ENCODE assay signal across 1 cellular context in genomic region chr5:150184990-150185952, GRCh38.
TF ChIP-seq lines count a peak whose summit lies in the region.

No MANE protein-coding gene starts in this region.

TF ChIP-seq in HepG2, 621 proteins besides CTCF, POLR2A, EP300 and RAD21 (continued from another document):
- TF ChIP-seq HIC2 (CRISPR knock-in tag; IDR thresholded peaks at IDR 0.05; ENCODE audit: low read depth) (peak; percentile 90), HNRNPL (IDR thresholded peaks at IDR 0.05; ENCODE audit: low read depth, low read length) (peak; percentile 90), KAT8 (CRISPR knock-in tag; IDR thresholded peaks at IDR 0.05) (no peak), AHR (CRISPR knock-in tag; IDR thresholded peaks at IDR 0.05) (no peak), CC2D1A (CRISPR knock-in tag; IDR thresholded peaks at IDR 0.05) (no peak), MLLT10 (CRISPR knock-in tag; IDR thresholded peaks at IDR 0.05) (no peak), SIN3A (IDR thresholded peaks at IDR 0.05; ENCODE audit: borderline replicate concordance, low read depth, low read length) (no peak), CREB1 (IDR thresholded peaks at IDR 0.05) (no peak), CREB1 (CRISPR knock-in tag; IDR thresholded peaks at IDR 0.05) (no peak), JDP2 (CRISPR knock-in tag; IDR thresholded peaks at IDR 0.05; ENCODE audit: borderline replicate concordance) (no peak), SMAD3 (CRISPR knock-in tag; IDR thresholded peaks at IDR 0.05) (no peak), GATAD2A (CRISPR knock-in tag; IDR thresholded peaks at IDR 0.05) (0 out of 2 replicates have a peak, but pooled peaks have one; percentile 18), ZBTB44 (CRISPR knock-in tag; IDR thresholded peaks at IDR 0.05) (no peak), ZFP36 (IDR thresholded peaks at IDR 0.05; ENCODE audit: borderline replicate concordance, low read depth, low read length, partially characterized antibody) (peak; percentile 64)
- TF ChIP-seq, protein P1, sequence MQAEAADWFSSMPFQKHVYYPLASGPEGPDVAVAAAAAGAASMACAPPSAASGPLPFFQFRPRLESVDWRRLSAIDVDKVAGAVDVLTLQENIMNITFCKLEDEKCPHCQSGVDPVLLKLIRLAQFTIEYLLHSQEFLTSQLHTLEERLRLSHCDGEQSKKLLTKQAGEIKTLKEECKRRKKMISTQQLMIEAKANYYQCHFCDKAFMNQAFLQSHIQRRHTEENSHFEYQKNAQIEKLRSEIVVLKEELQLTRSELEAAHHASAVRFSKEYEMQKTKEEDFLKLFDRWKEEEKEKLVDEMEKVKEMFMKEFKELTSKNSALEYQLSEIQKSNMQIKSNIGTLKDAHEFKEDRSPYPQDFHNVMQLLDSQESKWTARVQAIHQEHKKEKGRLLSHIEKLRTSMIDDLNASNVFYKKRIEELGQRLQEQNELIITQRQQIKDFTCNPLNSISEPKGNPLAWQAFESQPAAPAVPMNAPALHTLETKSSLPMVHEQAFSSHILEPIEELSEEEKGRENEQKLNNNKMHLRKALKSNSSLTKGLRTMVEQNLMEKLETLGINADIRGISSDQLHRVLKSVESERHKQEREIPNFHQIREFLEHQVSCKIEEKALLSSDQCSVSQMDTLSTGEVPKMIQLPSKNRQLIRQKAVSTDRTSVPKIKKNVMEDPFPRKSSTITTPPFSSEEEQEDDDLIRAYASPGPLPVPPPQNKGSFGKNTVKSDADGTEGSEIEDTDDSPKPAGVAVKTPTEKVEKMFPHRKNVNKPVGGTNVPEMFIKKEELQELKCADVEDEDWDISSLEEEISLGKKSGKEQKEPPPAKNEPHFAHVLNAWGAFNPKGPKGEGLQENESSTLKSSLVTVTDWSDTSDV (CRISPR knock-in tag; IDR thresholded peaks at IDR 0.05): no peak
- TF ChIP-seq, protein P2, sequence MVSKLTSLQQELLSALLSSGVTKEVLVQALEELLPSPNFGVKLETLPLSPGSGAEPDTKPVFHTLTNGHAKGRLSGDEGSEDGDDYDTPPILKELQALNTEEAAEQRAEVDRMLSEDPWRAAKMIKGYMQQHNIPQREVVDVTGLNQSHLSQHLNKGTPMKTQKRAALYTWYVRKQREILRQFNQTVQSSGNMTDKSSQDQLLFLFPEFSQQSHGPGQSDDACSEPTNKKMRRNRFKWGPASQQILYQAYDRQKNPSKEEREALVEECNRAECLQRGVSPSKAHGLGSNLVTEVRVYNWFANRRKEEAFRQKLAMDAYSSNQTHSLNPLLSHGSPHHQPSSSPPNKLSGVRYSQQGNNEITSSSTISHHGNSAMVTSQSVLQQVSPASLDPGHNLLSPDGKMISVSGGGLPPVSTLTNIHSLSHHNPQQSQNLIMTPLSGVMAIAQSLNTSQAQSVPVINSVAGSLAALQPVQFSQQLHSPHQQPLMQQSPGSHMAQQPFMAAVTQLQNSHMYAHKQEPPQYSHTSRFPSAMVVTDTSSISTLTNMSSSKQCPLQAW (CRISPR knock-in tag; IDR thresholded peaks at IDR 0.05): no peak
